ENCODE assay signal across 1 cellular context in genomic region chr20:62302341-62303048, GRCh38.
A peak's percentile ranks its signal among the peaks of the same experiment; 100 is the strongest.
TF ChIP-seq lines count a peak whose summit lies in the region.

A gene with protein sequence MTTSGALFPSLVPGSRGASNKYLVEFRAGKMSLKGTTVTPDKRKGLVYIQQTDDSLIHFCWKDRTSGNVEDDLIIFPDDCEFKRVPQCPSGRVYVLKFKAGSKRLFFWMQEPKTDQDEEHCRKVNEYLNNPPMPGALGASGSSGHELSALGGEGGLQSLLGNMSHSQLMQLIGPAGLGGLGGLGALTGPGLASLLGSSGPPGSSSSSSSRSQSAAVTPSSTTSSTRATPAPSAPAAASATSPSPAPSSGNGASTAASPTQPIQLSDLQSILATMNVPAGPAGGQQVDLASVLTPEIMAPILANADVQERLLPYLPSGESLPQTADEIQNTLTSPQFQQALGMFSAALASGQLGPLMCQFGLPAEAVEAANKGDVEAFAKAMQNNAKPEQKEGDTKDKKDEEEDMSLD (plus strand): TSS chr20:62302997. CDS start chr20:62303569, 572 bp downstream.

TF ChIP-seq in HepG2, 621 proteins besides CTCF, POLR2A, EP300 and RAD21 (continued from another document and continues in another):
- TF ChIP-seq, protein P1, sequence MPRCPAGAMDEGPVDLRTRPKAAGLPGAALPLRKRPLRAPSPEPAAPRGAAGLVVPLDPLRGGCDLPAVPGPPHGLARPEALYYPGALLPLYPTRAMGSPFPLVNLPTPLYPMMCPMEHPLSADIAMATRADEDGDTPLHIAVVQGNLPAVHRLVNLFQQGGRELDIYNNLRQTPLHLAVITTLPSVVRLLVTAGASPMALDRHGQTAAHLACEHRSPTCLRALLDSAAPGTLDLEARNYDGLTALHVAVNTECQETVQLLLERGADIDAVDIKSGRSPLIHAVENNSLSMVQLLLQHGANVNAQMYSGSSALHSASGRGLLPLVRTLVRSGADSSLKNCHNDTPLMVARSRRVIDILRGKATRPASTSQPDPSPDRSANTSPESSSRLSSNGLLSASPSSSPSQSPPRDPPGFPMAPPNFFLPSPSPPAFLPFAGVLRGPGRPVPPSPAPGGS (CRISPR knock-in tag; IDR thresholded peaks at IDR 0.05) = peak; percentile 36; the same call in 1 of the 2 replicates
- TF ChIP-seq CENPT (CRISPR knock-in tag; IDR thresholded peaks at IDR 0.05; ENCODE audit: low read depth) (no peak), SP2 (CRISPR knock-in tag; IDR thresholded peaks at IDR 0.05) (peak; percentile 97), ZMYM2 (CRISPR knock-in tag; IDR thresholded peaks at IDR 0.05) (no peak), ZNF589 (CRISPR knock-in tag; conservative IDR thresholded peaks at IDR 0.05) (0 out of 2 replicates have a peak, but pooled peaks have one; percentile 15), KLF16 (CRISPR knock-in tag; IDR thresholded peaks at IDR 0.05) (peak in 1 of 2 experiments; percentile 93; a peak in 2 of 4 replicates), NFKBIZ (CRISPR knock-in tag; IDR thresholded peaks at IDR 0.05) (no peak; the same call in 1 of the 2 replicates), IKZF1 (IDR thresholded peaks at IDR 0.05) (no peak), ZNF136 (CRISPR knock-in tag; IDR thresholded peaks at IDR 0.05; ENCODE audit: low read depth) (no peak), FOXO1 (CRISPR knock-in tag; IDR thresholded peaks at IDR 0.05) (peak; percentile 66), ZNF383 (CRISPR knock-in tag; IDR thresholded peaks at IDR 0.05; ENCODE audit: borderline replicate concordance) (no peak), TCF7L2 (IDR thresholded peaks at IDR 0.05; ENCODE audit: low read depth, low read length) (no peak), NCOA5 (CRISPR knock-in tag; IDR thresholded peaks at IDR 0.05) (no peak), ZNF710 (CRISPR knock-in tag; IDR thresholded peaks at IDR 0.05; ENCODE audit: borderline replicate concordance) (peak; percentile 53; the same call in 1 of the 2 replicates), TCF7 (IDR thresholded peaks at IDR 0.05; ENCODE audit: low read depth) (no peak), ZNF441 (CRISPR knock-in tag; IDR thresholded peaks at IDR 0.05; ENCODE audit: borderline replicate concordance) (no peak), CHD2 (IDR thresholded peaks at IDR 0.05; ENCODE audit: low read depth, low read length) (peak; percentile 71; the same call in 1 of the 2 replicates), GMEB1 (CRISPR knock-in tag; IDR thresholded peaks at IDR 0.05; ENCODE audit: borderline replicate concordance) (peak; percentile 91), SOX5 (CRISPR knock-in tag; IDR thresholded peaks at IDR 0.05; ENCODE audit: borderline replicate concordance) (peak; percentile 76; the same call in 1 of the 2 replicates), ZNF124 (CRISPR knock-in tag; IDR thresholded peaks at IDR 0.05) (peak; percentile 94; the same call in 1 of the 2 replicates), ZNF20 (CRISPR knock-in tag; IDR thresholded peaks at IDR 0.05) (no peak), PBX3 (CRISPR knock-in tag; IDR thresholded peaks at IDR 0.05; ENCODE audit: borderline replicate concordance) (peak; percentile 98; the same call in 1 of the 2 replicates), GLMP (CRISPR knock-in tag; IDR thresholded peaks at IDR 0.05; ENCODE audit: borderline replicate concordance) (no peak), ZNF605 (CRISPR knock-in tag; IDR thresholded peaks at IDR 0.05) (peak; percentile 76), NCOR1 (IDR thresholded peaks at IDR 0.05; ENCODE audit: borderline replicate concordance, low read length) (no peak; the same call in 1 of the 2 replicates), ZNF230 (CRISPR knock-in tag; IDR thresholded peaks at IDR 0.05) (no peak), YEATS2 (CRISPR knock-in tag; IDR thresholded peaks at IDR 0.05; ENCODE audit: borderline replicate concordance) (peak; percentile 97), ZNF547 (CRISPR knock-in tag; IDR thresholded peaks at IDR 0.05) (no peak; the same call in none of the 2 replicates), MBNL3 (CRISPR knock-in tag; conservative IDR thresholded peaks at IDR 0.05) (no peak), FOXM1 (CRISPR knock-in tag; IDR thresholded peaks at IDR 0.05) (no peak), REST (IDR thresholded peaks at IDR 0.05; ENCODE audit: borderline replicate concordance in 1 of 2, low read depth in 1 of 2, low read length in 2 of 2) (no peak; a peak in 1 of 4 replicates), ZBTB20 (CRISPR knock-in tag; IDR thresholded peaks at IDR 0.05; ENCODE audit: borderline replicate concordance, low read depth) (no peak)
- TF ChIP-seq, protein P2, sequence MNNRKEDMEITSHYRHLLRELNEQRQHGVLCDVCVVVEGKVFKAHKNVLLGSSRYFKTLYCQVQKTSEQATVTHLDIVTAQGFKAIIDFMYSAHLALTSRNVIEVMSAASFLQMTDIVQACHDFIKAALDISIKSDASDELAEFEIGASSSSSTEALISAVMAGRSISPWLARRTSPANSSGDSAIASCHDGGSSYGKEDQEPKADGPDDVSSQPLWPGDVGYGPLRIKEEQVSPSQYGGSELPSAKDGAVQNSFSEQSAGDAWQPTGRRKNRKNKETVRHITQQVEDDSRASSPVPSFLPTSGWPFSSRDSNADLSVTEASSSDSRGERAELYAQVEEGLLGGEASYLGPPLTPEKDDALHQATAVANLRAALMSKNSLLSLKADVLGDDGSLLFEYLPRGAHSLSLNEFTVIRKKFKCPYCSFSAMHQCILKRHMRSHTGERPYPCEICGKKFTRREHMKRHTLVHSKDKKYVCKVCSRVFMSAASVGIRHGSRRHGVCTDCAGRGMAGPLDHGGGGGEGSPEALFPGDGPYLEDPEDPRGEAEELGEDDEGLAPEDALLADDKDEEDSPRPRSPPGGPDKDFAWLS (CRISPR knock-in tag; IDR thresholded peaks at IDR 0.05; ENCODE audit: borderline replicate concordance) = no peak
- TF ChIP-seq, protein P3, sequence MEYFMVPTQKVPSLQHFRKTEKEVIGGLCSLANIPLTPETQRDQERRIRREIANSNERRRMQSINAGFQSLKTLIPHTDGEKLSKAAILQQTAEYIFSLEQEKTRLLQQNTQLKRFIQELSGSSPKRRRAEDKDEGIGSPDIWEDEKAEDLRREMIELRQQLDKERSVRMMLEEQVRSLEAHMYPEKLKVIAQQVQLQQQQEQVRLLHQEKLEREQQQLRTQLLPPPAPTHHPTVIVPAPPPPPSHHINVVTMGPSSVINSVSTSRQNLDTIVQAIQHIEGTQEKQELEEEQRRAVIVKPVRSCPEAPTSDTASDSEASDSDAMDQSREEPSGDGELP (IDR thresholded peaks at IDR 0.05; ENCODE audit: borderline replicate concordance, low read depth) = peak; percentile 51; the same call in 1 of the 2 replicates
- TF ChIP-seq, protein P4, sequence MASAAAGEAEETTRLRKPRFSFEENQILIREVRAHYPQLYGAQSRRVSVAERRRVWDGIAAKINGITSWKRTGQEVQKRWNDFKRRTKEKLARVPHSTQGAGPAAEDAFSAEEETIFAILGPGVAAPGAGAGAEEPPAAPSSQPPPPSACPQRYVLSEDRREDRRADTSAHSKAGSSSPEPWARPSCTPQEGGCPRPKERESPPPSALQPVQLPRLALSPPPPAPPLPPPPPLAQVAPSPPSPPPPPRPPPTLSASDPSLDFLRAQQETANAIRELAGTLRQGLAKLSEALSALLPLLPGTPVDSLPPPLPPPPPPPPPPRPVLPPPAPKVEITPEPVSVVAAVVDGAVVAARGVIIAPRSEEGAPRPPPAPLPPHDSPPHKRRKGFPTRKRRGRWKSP (CRISPR knock-in tag; IDR thresholded peaks at IDR 0.05) = no peak; the same call in 1 of the 2 replicates
- TF ChIP-seq, protein P5, sequence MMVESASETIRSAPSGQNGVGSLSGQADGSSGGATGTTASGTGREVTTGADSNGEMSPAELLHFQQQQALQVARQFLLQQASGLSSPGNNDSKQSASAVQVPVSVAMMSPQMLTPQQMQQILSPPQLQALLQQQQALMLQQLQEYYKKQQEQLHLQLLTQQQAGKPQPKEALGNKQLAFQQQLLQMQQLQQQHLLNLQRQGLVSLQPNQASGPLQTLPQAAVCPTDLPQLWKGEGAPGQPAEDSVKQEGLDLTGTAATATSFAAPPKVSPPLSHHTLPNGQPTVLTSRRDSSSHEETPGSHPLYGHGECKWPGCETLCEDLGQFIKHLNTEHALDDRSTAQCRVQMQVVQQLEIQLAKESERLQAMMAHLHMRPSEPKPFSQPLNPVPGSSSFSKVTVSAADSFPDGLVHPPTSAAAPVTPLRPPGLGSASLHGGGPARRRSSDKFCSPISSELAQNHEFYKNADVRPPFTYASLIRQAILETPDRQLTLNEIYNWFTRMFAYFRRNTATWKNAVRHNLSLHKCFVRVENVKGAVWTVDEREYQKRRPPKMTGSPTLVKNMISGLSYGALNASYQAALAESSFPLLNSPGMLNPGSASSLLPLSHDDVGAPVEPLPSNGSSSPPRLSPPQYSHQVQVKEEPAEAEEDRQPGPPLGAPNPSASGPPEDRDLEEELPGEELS (CRISPR knock-in tag; IDR thresholded peaks at IDR 0.05) = peak; percentile 73
- TF ChIP-seq, protein P6, sequence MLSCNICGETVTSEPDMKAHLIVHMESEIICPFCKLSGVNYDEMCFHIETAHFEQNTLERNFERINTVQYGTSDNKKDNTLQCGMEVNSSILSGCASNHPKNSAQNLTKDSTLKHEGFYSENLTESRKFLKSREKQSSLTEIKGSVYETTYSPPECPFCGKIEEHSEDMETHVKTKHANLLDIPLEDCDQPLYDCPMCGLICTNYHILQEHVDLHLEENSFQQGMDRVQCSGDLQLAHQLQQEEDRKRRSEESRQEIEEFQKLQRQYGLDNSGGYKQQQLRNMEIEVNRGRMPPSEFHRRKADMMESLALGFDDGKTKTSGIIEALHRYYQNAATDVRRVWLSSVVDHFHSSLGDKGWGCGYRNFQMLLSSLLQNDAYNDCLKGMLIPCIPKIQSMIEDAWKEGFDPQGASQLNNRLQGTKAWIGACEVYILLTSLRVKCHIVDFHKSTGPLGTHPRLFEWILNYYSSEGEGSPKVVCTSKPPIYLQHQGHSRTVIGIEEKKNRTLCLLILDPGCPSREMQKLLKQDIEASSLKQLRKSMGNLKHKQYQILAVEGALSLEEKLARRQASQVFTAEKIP (CRISPR knock-in tag; IDR thresholded peaks at IDR 0.05; ENCODE audit: borderline replicate concordance) = no peak
